1 cellular context compared by ENCODE assay signal in the genomic region with DNA sequence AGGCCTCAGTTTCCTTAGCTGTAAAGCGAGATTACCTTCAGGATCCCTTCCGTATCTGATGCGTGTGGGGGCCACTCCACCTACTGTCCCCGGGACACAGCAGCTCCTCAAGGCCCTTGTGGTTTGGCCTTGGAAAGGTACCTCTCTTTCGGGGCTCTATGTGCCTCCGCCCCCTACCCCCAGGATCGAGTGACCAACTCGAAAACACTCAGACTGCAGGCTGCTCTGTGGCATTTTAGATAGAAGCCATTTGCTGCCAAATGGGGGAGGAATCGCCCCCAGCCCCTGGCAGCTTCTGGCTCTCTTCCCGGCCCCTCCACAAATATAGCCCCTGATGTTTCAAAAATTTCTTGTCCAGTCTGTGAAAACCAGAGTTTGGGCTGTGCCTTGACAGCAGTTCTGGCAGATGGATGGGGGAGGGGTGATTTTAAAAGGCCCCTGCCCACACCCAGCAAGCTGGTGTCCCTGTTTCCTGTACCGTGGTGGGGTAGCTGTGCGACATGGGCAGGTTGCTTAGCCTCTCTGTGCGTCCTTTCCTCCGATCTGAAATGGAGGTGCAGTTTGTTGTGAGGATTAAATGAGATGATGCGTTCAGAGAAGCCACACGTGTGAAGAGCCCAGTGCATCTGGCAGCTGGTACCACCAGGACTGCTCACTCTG.
TF ChIP-seq lines count a peak whose summit lies in the region.

No MANE protein-coding gene starts in this region.

TF ChIP-seq in IMR-90, 13 proteins besides CTCF, POLR2A, EP300 and RAD21:
- TF ChIP-seq RCOR1 (IDR thresholded peaks at IDR 0.05; ENCODE audit: insufficient replicate concordance, low read length), result no peak
- no peak for TF ChIP-seq CHD1 (IDR thresholded peaks at IDR 0.05; ENCODE audit: low read depth, low read length)
- TF ChIP-seq SMC3 (IDR thresholded peaks at IDR 0.05; ENCODE audit: low read depth, low read length), result no peak
- TF ChIP-seq RFX5 (IDR thresholded peaks at IDR 0.05; ENCODE audit: low read depth, low read length), result no peak
- TF ChIP-seq, protein P1, sequence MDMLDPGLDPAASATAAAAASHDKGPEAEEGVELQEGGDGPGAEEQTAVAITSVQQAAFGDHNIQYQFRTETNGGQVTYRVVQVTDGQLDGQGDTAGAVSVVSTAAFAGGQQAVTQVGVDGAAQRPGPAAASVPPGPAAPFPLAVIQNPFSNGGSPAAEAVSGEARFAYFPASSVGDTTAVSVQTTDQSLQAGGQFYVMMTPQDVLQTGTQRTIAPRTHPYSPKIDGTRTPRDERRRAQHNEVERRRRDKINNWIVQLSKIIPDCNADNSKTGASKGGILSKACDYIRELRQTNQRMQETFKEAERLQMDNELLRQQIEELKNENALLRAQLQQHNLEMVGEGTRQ (IDR thresholded peaks at IDR 0.05; ENCODE audit: low read depth, low read length), result no peak
- TF ChIP-seq MXI1 (IDR thresholded peaks at IDR 0.05; ENCODE audit: borderline replicate concordance, low read depth, low read length), result no peak
- no peak for TF ChIP-seq MAFK (IDR thresholded peaks at IDR 0.05; ENCODE audit: low read depth, low read length)
- TF ChIP-seq ELK1 (IDR thresholded peaks at IDR 0.05; ENCODE audit: borderline replicate concordance, low read depth, low read length), result no peak
- TF ChIP-seq MAZ (IDR thresholded peaks at IDR 0.05; ENCODE audit: borderline replicate concordance, low read depth, low read length), result no peak
- no peak for TF ChIP-seq CEBPB (IDR thresholded peaks at IDR 0.05; ENCODE audit: low read depth, low read length)
- TF ChIP-seq NFE2L2 (IDR thresholded peaks at IDR 0.05; ENCODE audit: low read depth, low read length), result no peak
TF ChIP-seq in IMR-90: peak in this region for 0.
